8 cellular contexts compared by ENCODE assay signal in genomic region chr2:24827321-24828261, GRCh38.
DNase-seq lines count a peak whose midpoint lies in the region; ATAC-seq lines count a peak whose summit lies in the region.

No MANE protein-coding gene starts in this region.

- peak; percentile 90 for ATAC-seq in HG03066 (IDR thresholded peaks at IDR 0.05; ENCODE audit: low read depth, unreplicated experiment)

- peak; percentile 67 for DNase-seq in NCI-H1436 (lab: John Stamatoyannopoulos, UW)
- no peak for DNase-seq in NCI-H1436 treated with DMSO at 0.1 percent for 48 hours (lab: John Stamatoyannopoulos, UW)
- peak; percentile 47 for DNase-seq in NCI-H226
- peak; percentile 22 to 58 (median 52) for DNase-seq in activated CD4-positive, CD25-positive, alpha-beta regulatory T cell (lab: John Stamatoyannopoulos, UW)
- peak; percentile 59 for DNase-seq in central memory CD4-positive, alpha-beta T cell
- DNase-seq in kidney glomerular epithelial cell (lab: John Stamatoyannopoulos, UW), result peak; percentile 29
- DNase-seq in stimulated activated CD4-positive, alpha-beta T cell treated with anti-CD3 and anti-CD28 coated beads, Interleukin-1b, Interleukin-23, amount 100 ng/mL, for 4 hours (ENCODE audit: low read depth in 2 of 2), result peak; percentile 50 to 58
